ENCODE assay signal across 8 cellular contexts in the genomic region with DNA sequence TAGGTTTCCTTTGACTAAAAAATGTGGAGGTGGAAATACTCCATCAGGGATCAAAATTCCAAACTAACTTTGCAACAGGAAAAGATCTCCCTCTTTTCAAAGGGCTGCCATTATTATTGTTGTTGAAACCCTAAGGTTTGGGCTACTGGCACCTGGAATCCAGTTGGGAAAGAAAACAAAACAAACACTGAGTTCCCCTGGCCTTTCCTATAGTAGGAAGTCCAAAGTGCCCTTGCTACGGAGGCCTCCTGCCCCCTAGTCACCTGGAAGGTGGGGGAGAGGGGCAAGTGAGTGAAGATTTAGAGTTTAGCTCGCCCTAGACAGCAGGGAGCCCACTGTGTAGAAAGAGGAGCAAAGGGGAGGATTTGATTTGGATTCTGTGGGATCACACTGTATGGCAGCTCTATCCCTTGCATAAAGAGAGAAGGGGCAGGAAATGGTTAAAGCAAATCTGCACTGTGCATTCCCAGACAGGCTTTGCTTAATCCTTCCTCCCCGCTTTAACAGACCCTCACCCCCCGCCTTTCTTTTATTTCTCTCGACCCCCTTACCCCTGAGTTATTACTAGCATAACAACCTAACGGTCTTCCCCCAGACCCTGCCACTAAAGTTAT. TPM values are rescaled to one million over a fixed set of nuclear protein-coding genes. Genes with fewer than 3 reads are reported as not detected.
DNase-seq lines count a peak whose midpoint lies in the region; ATAC-seq and TF ChIP-seq lines count a peak whose summit lies in the region.

No MANE protein-coding gene starts in this region.

- H3K27ac ChIP-seq in PC-3 (ENCODE audit: low read length) (no peak overlapping the region), esophagus squamous epithelium (peak overlapping the region in 3 of 4 donors; percentile 76 to 92 (median 87)), prostate gland (peak overlapping the region; percentile 7 to 28)

- ATAC-seq in PC-3 (no peak), GM21381 (IDR thresholded peaks at IDR 0.05; ENCODE audit: unreplicated experiment) (no peak), GM19463 (IDR thresholded peaks at IDR 0.05; ENCODE audit: unreplicated experiment) (no peak)

- CTCF ChIA-PET in PC-3 (lab: Charles Lee) = interaction anchor here (0.7 to 1.6 kb wide), 3 partner anchors 365 to 1374 kb away, joined by 4 to 10 read pairs (median 5); no protein-coding TSS in a partner anchor

- TF ChIP-seq POLR2A in esophagus squamous epithelium (IDR thresholded peaks at IDR 0.05) = no peak
- TF ChIP-seq POLR2A in prostate gland (IDR thresholded peaks at IDR 0.05) = no peak

- TF ChIP-seq CTCF in PC-3 (conservative IDR thresholded peaks at IDR 0.05; ENCODE audit: low read depth, low read length) = no peak
- TF ChIP-seq CTCF in esophagus squamous epithelium (IDR thresholded peaks at IDR 0.05) = no peak
- TF ChIP-seq CTCF in prostate gland (IDR thresholded peaks at IDR 0.05) = no peak

- H3K4me2 ChIP-seq in PC-3 (ENCODE audit: low read length) = peak overlapping the region; percentile 95

- no peak overlapping the region for H3K9ac ChIP-seq in PC-3 (ENCODE audit: low read length)

- H3K9me3 ChIP-seq in PC-3 (ENCODE audit: low read length) (no peaks in the 10 kb centered on the region), esophagus squamous epithelium (no peaks in the 10 kb centered on the region), prostate gland (no peaks in the 10 kb centered on the region)

- H3K79me2 ChIP-seq in PC-3 (ENCODE audit: low read length) = no peaks in the 10 kb centered on the region

- no peaks in the 10 kb centered on the region for H3K9me2 ChIP-seq in PC-3 (replicated peaks; ENCODE audit: low read length)

- BruUV-seq in PC-3 (replicated peaks; lab: Mats Ljungman, UMichigan) = no TSS peak

- H3K36me3 ChIP-seq in PC-3 (ENCODE audit: low read depth, low read length) = no peaks in the 10 kb centered on the region
- no peaks in the 10 kb centered on the region for H3K36me3 ChIP-seq in esophagus squamous epithelium
- H3K36me3 ChIP-seq in prostate gland = no peaks in the 10 kb centered on the region

- H3K4me1 ChIP-seq in PC-3 (ENCODE audit: insufficient read depth, low read length) = peaks cover 6% of the 10 kb centered on the region
- H3K4me1 ChIP-seq in esophagus squamous epithelium = peaks cover 9 to 56% (median 23%) of the 10 kb centered on the region in 3 donors
- H3K4me1 ChIP-seq in prostate gland (replicated peaks) = no peaks in the 10 kb centered on the region

- peak; percentile 14 for DNase-seq in ELF-1 (ENCODE audit: low read depth, low spot score)
- no peak for DNase-seq in PC-3
- DNase-seq in esophagus squamous epithelium (lab: John Stamatoyannopoulos, UW) = no peak
- no peak for DNase-seq in prostate gland (ENCODE audit: low spot score)
- no peak for DNase-seq in activated CD4-positive, CD25-positive, alpha-beta regulatory T cell (lab: John Stamatoyannopoulos, UW)
- DNase-seq in RKO (ENCODE audit: low spot score) = no peak

- H3F3A ChIP-seq in PC-3 (ENCODE audit: low read length, unreplicated experiment) = no peaks in the 10 kb centered on the region

- H2AFZ ChIP-seq in PC-3 (ENCODE audit: low read length) = peak overlapping the region; percentile 96

- H3K27me3 ChIP-seq in PC-3 (ENCODE audit: low read length) = no peaks in the 10 kb centered on the region
- H3K27me3 ChIP-seq in esophagus squamous epithelium = peaks cover 0 to 54% (median 0%) of the 10 kb centered on the region in 4 donors
- no peaks in the 10 kb centered on the region for H3K27me3 ChIP-seq in prostate gland (replicated peaks; ENCODE audit: insufficient read depth)

- intact Hi-C loops in PC-3 (cut with micrococcal nuclease) (loop anchor here (1.0 to 10.0 kb wide), 5 partner anchors 311 to 1371 kb away; no protein-coding TSS in a partner anchor), esophagus squamous epithelium (cut with DNase I) (loop anchor here (10.0 kb wide), 1 partner anchor 421 kb away; no protein-coding TSS in a partner anchor), prostate gland (cut with DNase I) (loop anchor here (10.0 kb wide), 1 partner anchor 1641 kb away; no protein-coding TSS in a partner anchor)

- H3K4me3 ChIP-seq in PC-3 (ENCODE audit: low read length) (peak overlapping the region; percentile 93), esophagus squamous epithelium (peak overlapping the region; percentile 51 to 78 (median 72)), prostate gland (peak overlapping the region; percentile 69 to 76)

- H4K20me1 ChIP-seq in PC-3 (ENCODE audit: low read length) = no peaks in the 10 kb centered on the region

- POLR2A ChIA-PET in PC-3 (lab: Charles Lee; ENCODE audit: unreplicated experiment) = interaction anchor here (0.7 kb wide), 1 partner anchor 414 kb away, joined by 9 read pairs; no protein-coding TSS in a partner anchor

- WGBS in esophagus squamous epithelium, 2 donors = 6 to 11% methylated on average over 5 to 6 of the region's 6 CpGs
- WGBS in prostate gland = 20% methylated on average over 6 of the region's 6 CpGs

RNA-seq across cellular contexts. Expression of gene FAT4, which starts 0.7 kb away (rescaled TPM):
- total RNA-seq in PC-3 (2014; rRNA removed) (0.95 and 1.4 TPM in 2 replicates), esophagus squamous epithelium (10 to 100 TPM in 1 of 4 donors, 1 to 10 TPM in 2, under 1 TPM in 1; 0.61 to 18.5 (median 2.8) TPM), prostate gland (10 to 100 TPM in 1 of 2 donors, 1 to 10 TPM in 1; 5.4 to 10.3 TPM)
